Comparison of ENCODE assay signal across 17 cellular contexts in genomic region chr4:155777971-155778710, GRCh38. TPM values are rescaled to one million over a fixed set of nuclear protein-coding genes. Genes with fewer than 3 reads are reported as not detected.
DNase-seq lines count a peak whose midpoint lies in the region; ATAC-seq, FAIRE-seq and TF ChIP-seq lines count a peak whose summit lies in the region.
"Had no signal": no experiment of that assay in that cellular context is flagged by ENCODE, and none has a peak within 500 bp of the region (broad histone marks: within the 10 kb centered on the region; RNA-seq: fewer than 3 reads in every experiment).

No MANE protein-coding gene starts in this region.

- intact Hi-C loops in psoas muscle (cut with DNase I): no loop called here
- intact Hi-C loops in A673 (cut with micrococcal nuclease; ENCODE audit: unreplicated experiment): no loop called here

- CTCF ChIA-PET in A673 (lab: Charles Lee): interaction anchor here (0.7 kb wide), 1 partner anchor 16 kb away, joined by 3 read pairs; no protein-coding TSS in a partner anchor

- no peaks in the 10 kb centered on the region for H3K9me3 ChIP-seq in adipocyte (ENCODE audit: control insufficient read depth, low read length)
- H3K9me3 ChIP-seq in psoas muscle: no peaks in the 10 kb centered on the region
- no peaks in the 10 kb centered on the region for H3K9me3 ChIP-seq in A673 (ENCODE audit: low read depth, low read length, poor library complexity, severe bottlenecking)
- H3K9me3 ChIP-seq: neutrophil had no signal

- ATAC-seq in psoas muscle: no peak
- ATAC-seq in GM18909 (IDR thresholded peaks at IDR 0.05; ENCODE audit: poor library complexity, unreplicated experiment): no peak
- ATAC-seq: left cardiac atrium had no signal

- H3K27ac ChIP-seq in psoas muscle (peak overlapping the region; percentile 12), A673 (ENCODE audit: low read depth, low read length, poor library complexity, severe bottlenecking) (no peak overlapping the region)
- H3K27ac ChIP-seq: neutrophil had no signal

- peak; percentile 50 for DNase-seq in AG10803 (ENCODE audit: low read depth)
- peak; percentile 72 for DNase-seq in adipocyte (ENCODE audit: low read depth)
- DNase-seq in fibroblast of the conjunctiva (ENCODE audit: low read depth): peak; percentile 45
- DNase-seq in psoas muscle: no peak
- no peak for DNase-seq in H54 (ENCODE audit: insufficient read length, low spot score)
- no peak for DNase-seq in UCSD-AML1 (lab: John Stamatoyannopoulos, UW; ENCODE audit: unreplicated experiment)
- DNase-seq in A673 (ENCODE audit: low spot score): no peak
- DNase-seq: activated naive CD4-positive, alpha-beta T cell treated with anti-CD3 and anti-CD28 coated beads, Interleukin-2, amount 50 U/mL, for 16 hours; AML-193; cortex of kidney; left cardiac atrium; NCI-H2029 treated with DMSO at 0.1 percent for 48 hours; NCI-H748 treated with DMSO at 0.1 percent for 48 hours; SIG-M5; stimulated activated CD4-positive, alpha-beta T cell treated with anti-CD3 and anti-CD28 coated beads, Interleukin-12 subunit alpha, Interleukin-12 subunit beta, amount 100 ng/mL, for 4 hours had no signal

- TF ChIP-seq POLR2A in H54 (IDR thresholded peaks at IDR 0.05; ENCODE audit: low read depth, low read length): no peak

- no peak overlapping the region for H3K4me3 ChIP-seq in AG10803 (ENCODE audit: low read length)
- H3K4me3 ChIP-seq in adipocyte (ENCODE audit: low read length): no peak overlapping the region
- H3K4me3 ChIP-seq in psoas muscle: no peak overlapping the region
- no peak overlapping the region for H3K4me3 ChIP-seq in A673 (ENCODE audit: low read depth, low read length, poor library complexity, severe bottlenecking)

- no TSS peak for BruUV-seq in A673 (replicated peaks; lab: Mats Ljungman, UMichigan)

- H3K27me3 ChIP-seq in adipocyte (replicated peaks; ENCODE audit: control insufficient read depth, insufficient read depth, low read length) (no peaks in the 10 kb centered on the region), psoas muscle (ENCODE audit: insufficient read depth in 3 of 3, low read length in 2 of 3) (no peaks in the 10 kb centered on the region), A673 (replicated peaks; ENCODE audit: insufficient read depth, low read depth, low read length, poor library complexity) (no peaks in the 10 kb centered on the region)
- H3K27me3 ChIP-seq: neutrophil had no signal

- 44 to 46% (median 44%) methylated on average over 3 of the region's 3 CpGs for WGBS in psoas muscle, 3 donors

- peaks cover 11% of the 10 kb centered on the region for H3K4me1 ChIP-seq in adipocyte (ENCODE audit: control insufficient read depth, insufficient read depth, low read length)
- no peaks in the 10 kb centered on the region for H3K4me1 ChIP-seq in psoas muscle
- no peaks in the 10 kb centered on the region for H3K4me1 ChIP-seq in A673 (ENCODE audit: insufficient read depth, low read length, poor library complexity, severe bottlenecking)

- H3K9ac ChIP-seq in adipocyte (ENCODE audit: low read length): no peak overlapping the region

- H3K36me3 ChIP-seq in adipocyte (ENCODE audit: control insufficient read depth, insufficient read depth, low read length, severe bottlenecking) (no peaks in the 10 kb centered on the region), psoas muscle (ENCODE audit: insufficient read depth in 1 of 2, low read depth in 1 of 2) (peaks cover 0 to 8% of the 10 kb centered on the region in 2 donors), A673 (ENCODE audit: insufficient read depth, low read length, poor library complexity, severe bottlenecking) (no peaks in the 10 kb centered on the region)
- H3K36me3 ChIP-seq: neutrophil had no signal

- POLR2A ChIA-PET in A673 (lab: Charles Lee; ENCODE audit: low non-redundant PET): interaction anchor here (0.6 kb wide), 1 partner anchor 104 kb away, joined by 3 read pairs; no protein-coding TSS in a partner anchor

- FAIRE-seq in H54 (lab: Jason Lieb, UNC): no peak

- TF ChIP-seq CTCF in AG10803 (conservative IDR thresholded peaks at IDR 0.05; ENCODE audit: low read length) (no peak), psoas muscle (IDR thresholded peaks at IDR 0.05) (no peak), A673 (conservative IDR thresholded peaks at IDR 0.05; ENCODE audit: low read depth, low read length) (no peak)

RNA-seq across cellular contexts. Expression of gene GUCY1B1, which starts 19.3 kb away (rescaled TPM):
- total RNA-seq in psoas muscle (1 to 10 TPM; 3.6 to 7.7 (median 4.4) TPM), A673 (2021) (not detected in 2 replicates)
- 1 to 10 TPM; 2.7 to 3.8 (median 3.6) TPM for polyA plus RNA-seq in psoas muscle

Comparison
In these comparisons a context has a peak if more than half of its experiments do, and no peak if none do; other contexts are left out.
1. DNase-seq: peak in AG10803 (single experiment), adipocyte (single experiment) and fibroblast of the conjunctiva (single experiment); none in psoas muscle (0 of 2), H54 (single experiment), UCSD-AML1 (single experiment) and A673 (single experiment).